Comparison of ENCODE assay signal across 11 cellular contexts in the genomic region with DNA sequence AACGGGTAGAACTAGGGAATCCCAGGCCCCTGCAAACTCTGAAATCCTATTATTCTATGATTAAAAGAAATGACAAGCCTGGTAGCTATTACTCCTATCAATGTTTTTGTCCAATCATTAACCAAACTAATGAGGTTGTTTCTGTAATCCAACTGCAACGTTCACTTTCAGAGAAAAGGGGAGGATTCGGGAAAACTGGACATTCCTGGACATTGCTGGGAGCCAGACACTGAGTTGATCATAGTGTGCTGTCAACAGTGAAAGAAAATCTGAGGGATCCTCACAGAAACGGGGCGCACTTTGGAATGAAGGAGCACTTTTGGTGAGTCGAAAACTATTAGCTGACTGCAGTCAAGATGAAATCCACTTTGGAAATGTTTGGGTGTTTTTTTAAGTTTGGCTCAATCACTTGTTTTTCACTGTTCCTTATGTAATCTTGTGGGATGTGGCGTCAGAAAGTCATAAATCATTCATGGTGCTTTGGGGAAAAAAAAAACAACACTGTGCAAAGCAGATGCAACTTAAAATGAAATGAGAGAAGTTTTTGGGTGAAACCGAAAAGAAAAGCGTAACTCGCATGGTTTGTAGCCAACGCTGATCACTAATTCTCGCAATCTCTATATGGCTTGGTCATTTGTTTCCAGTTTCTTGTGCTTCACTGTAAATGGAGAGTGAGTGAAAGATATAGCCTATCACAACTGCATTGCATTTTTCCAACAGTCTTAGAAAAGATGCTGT. TPM values are rescaled to one million over a fixed set of nuclear protein-coding genes. Genes with fewer than 3 reads are reported as not detected.
DNase-seq lines count a peak whose midpoint lies in the region; ATAC-seq and TF ChIP-seq lines count a peak whose summit lies in the region.
"Had no signal": no experiment of that assay in that cellular context is flagged by ENCODE, and none has a peak within 500 bp of the region (broad histone marks: within the 10 kb centered on the region; RNA-seq: fewer than 3 reads in every experiment).

No MANE protein-coding gene starts in this region.

- peak; percentile 87 for ATAC-seq in GM19395 (IDR thresholded peaks at IDR 0.05; ENCODE audit: unreplicated experiment)
- ATAC-seq in HG03135 (IDR thresholded peaks at IDR 0.05; ENCODE audit: unreplicated experiment): peak; percentile 76

- H3K27me3 ChIP-seq in ACC112 (ENCODE audit: insufficient read depth, low read length): no peaks in the 10 kb centered on the region

- H3K27ac ChIP-seq in ACC112 (ENCODE audit: low read depth, low read length): no peak overlapping the region

- DNase-seq in fibroblast of the aortic adventitia (ENCODE audit: low read depth) (peak; percentile 94), T-helper 2 cell (no peak), dedifferentiated amniotic fluid mesenchymal stem cell (ENCODE audit: extremely low spot score) (no peak), NCI-H345 treated with DMSO at 0.1 percent for 48 hours (lab: John Stamatoyannopoulos, UW; ENCODE audit: unreplicated experiment) (no peak)
- no peak for DNase-seq in stimulated activated naive CD4-positive, alpha-beta T cell (lab: John Stamatoyannopoulos, UW)
- DNase-seq: activated naive CD8-positive, alpha-beta T cell treated with anti-CD3 and anti-CD28 coated beads, Interleukin-2, amount 10 ng/mL, durations not matched to agents 7 days and 5 days; C1 segment of cervical spinal cord; stimulated activated CD4-positive, alpha-beta T cell treated with anti-CD3 and anti-CD28 coated beads, Interleukin-4, amount 100 ng/mL, for 4 hours had no signal

- H3K4me1 ChIP-seq in ACC112 (ENCODE audit: control insufficient read depth, insufficient read depth, low read length, unreplicated experiment): peaks cover 5% of the 10 kb centered on the region

- H3K36me3 ChIP-seq in ACC112 (ENCODE audit: insufficient read depth, low read length): no peaks in the 10 kb centered on the region

- H2AFZ ChIP-seq in ACC112 (ENCODE audit: low read length, unreplicated experiment): peak overlapping the region; percentile 35

- H3K79me2 ChIP-seq in ACC112 (ENCODE audit: control insufficient read depth, insufficient read depth, low read length, unreplicated experiment): no peaks in the 10 kb centered on the region

- no peak for TF ChIP-seq CTCF in fibroblast of the aortic adventitia (IDR thresholded peaks at IDR 0.05; ENCODE audit: insufficient read depth, low read length)

- peak overlapping the region; percentile 42 for H3K4me3 ChIP-seq in ACC112 (ENCODE audit: low read depth, low read length)
- peak overlapping the region; percentile 31 for H3K4me3 ChIP-seq in fibroblast of the aortic adventitia (ENCODE audit: low read depth, low read length)

RNA-seq across cellular contexts. Expression of gene ADRA1B, which starts 51.2 kb away (rescaled TPM):
- total RNA-seq in fibroblast of the aortic adventitia (ENCODE audit: low replicate concordance): 0.63 TPM in 1 of 2 replicates, not detected in the other
- total RNA-seq: activated naive CD8-positive, alpha-beta T cell treated with anti-CD3 and anti-CD28 coated beads, Interleukin-2, amount 10 ng/mL, durations not matched to agents 7 days and 5 days had no signal
